19 cellular contexts compared by ENCODE assay signal in genomic region chr6:73248192-73248898, GRCh38. TPM values are rescaled to one million over a fixed set of nuclear protein-coding genes. Genes with fewer than 3 reads are reported as not detected.
"Had no signal": no experiment of that assay in that cellular context is flagged by ENCODE, and none has a peak within 500 bp of the region (broad histone marks: within the 10 kb centered on the region; RNA-seq: fewer than 3 reads in every experiment).

No MANE protein-coding gene starts in this region.

- H3K9me3 ChIP-seq: esophagus muscularis mucosa, psoas muscle, sigmoid colon, spleen, upper lobe of left lung had no signal

- H3K4me3 ChIP-seq: coronary artery, esophagus muscularis mucosa, hepatocyte, psoas muscle, sigmoid colon, spleen, upper lobe of left lung had no signal

- H3K27ac ChIP-seq: brain microvascular endothelial cell, coronary artery, esophagus muscularis mucosa, hepatocyte, psoas muscle, sigmoid colon, spleen, upper lobe of left lung had no signal

- H3K4me1 ChIP-seq: esophagus muscularis mucosa, psoas muscle, sigmoid colon, spleen, upper lobe of left lung had no signal

- H3K4me3 Mint-ChIP-seq: activated naive CD8-positive, alpha-beta T cell treated with anti-CD3 and anti-CD28 coated beads, Interleukin-2, amount 10 ng/mL, durations not matched to agents 7 days and 5 days; activated T-helper 1 cell treated with anti-CD3 and anti-CD28 coated beads, Interleukin-12 subunit alpha, Interleukin-12 subunit beta, Interleukin-2, Interleukin-4 antibody, amounts not matched to agents 30 ng/mL and 10 ng/mL and 1 ng/mL, durations not matched to agents 14 hours and 24 hours and 36 hours; central memory CD8-positive, alpha-beta T cell; natural killer cell; stimulated activated naive CD8-positive, alpha-beta T cell treated with anti-CD3 and anti-CD28 coated beads, Interleukin-15, amount 100 ng/mL, for 72 hours had no signal

- H3K27me3 ChIP-seq: brain microvascular endothelial cell, esophagus muscularis mucosa, hepatocyte, sigmoid colon, upper lobe of left lung had no signal

- H3K4me1 Mint-ChIP-seq: activated naive CD8-positive, alpha-beta T cell treated with anti-CD3 and anti-CD28 coated beads, Interleukin-2, amount 10 ng/mL, durations not matched to agents 7 days and 5 days; central memory CD8-positive, alpha-beta T cell; natural killer cell; stimulated activated naive CD8-positive, alpha-beta T cell treated with anti-CD3 and anti-CD28 coated beads, Interleukin-15, amount 100 ng/mL, for 72 hours had no signal

- DNase-seq: activated CD4-positive, CD25-positive, alpha-beta regulatory T cell treated with anti-CD3 and anti-CD28 coated beads, Interleukin-2, amount 50 U/mL, for 72 hours; activated naive CD8-positive, alpha-beta T cell treated with anti-CD3 and anti-CD28 coated beads, Interleukin-2, amount 10 ng/mL, durations not matched to agents 7 days and 5 days; anterior cingulate cortex; brain microvascular endothelial cell; left ventricle myocardium superior; mesendoderm; natural killer cell; nucleus accumbens; psoas muscle; sigmoid colon; spleen; stimulated activated naive CD8-positive, alpha-beta T cell treated with anti-CD3 and anti-CD28 coated beads, Interleukin-15, amount 100 ng/mL, for 72 hours; T-helper 9 cell; upper lobe of left lung had no signal

- H3K27ac Mint-ChIP-seq: activated naive CD8-positive, alpha-beta T cell treated with anti-CD3 and anti-CD28 coated beads, Interleukin-2, amount 10 ng/mL, durations not matched to agents 7 days and 5 days; activated T-helper 1 cell treated with anti-CD3 and anti-CD28 coated beads, Interleukin-12 subunit alpha, Interleukin-12 subunit beta, Interleukin-2, Interleukin-4 antibody, amounts not matched to agents 30 ng/mL and 10 ng/mL and 1 ng/mL, durations not matched to agents 14 hours and 24 hours and 36 hours; natural killer cell; stimulated activated naive CD8-positive, alpha-beta T cell treated with anti-CD3 and anti-CD28 coated beads, Interleukin-15, amount 100 ng/mL, for 72 hours had no signal

- H3K36me3 ChIP-seq: brain microvascular endothelial cell, esophagus muscularis mucosa, sigmoid colon, spleen, upper lobe of left lung had no signal

- H3K36me3 Mint-ChIP-seq: activated naive CD8-positive, alpha-beta T cell treated with anti-CD3 and anti-CD28 coated beads, Interleukin-2, amount 10 ng/mL, durations not matched to agents 7 days and 5 days; natural killer cell had no signal

- ATAC-seq: left ventricle myocardium superior; natural killer cell; psoas muscle; stimulated activated naive CD8-positive, alpha-beta T cell treated with anti-CD3 and anti-CD28 coated beads, Interleukin-15, amount 100 ng/mL, for 72 hours had no signal

- H3K9me3 Mint-ChIP-seq: activated naive CD8-positive, alpha-beta T cell treated with anti-CD3 and anti-CD28 coated beads, Interleukin-2, amount 10 ng/mL, durations not matched to agents 7 days and 5 days; activated T-helper 1 cell treated with anti-CD3 and anti-CD28 coated beads, Interleukin-12 subunit alpha, Interleukin-12 subunit beta, Interleukin-2, Interleukin-4 antibody, amounts not matched to agents 30 ng/mL and 10 ng/mL and 1 ng/mL, durations not matched to agents 14 hours and 24 hours and 36 hours; central memory CD8-positive, alpha-beta T cell; natural killer cell; stimulated activated naive CD8-positive, alpha-beta T cell treated with anti-CD3 and anti-CD28 coated beads, Interleukin-15, amount 100 ng/mL, for 72 hours had no signal

RNA-seq across cellular contexts. Expression of gene KHDC1L, which starts 23.0 kb away (rescaled TPM):
- total RNA-seq: activated naive CD8-positive, alpha-beta T cell treated with anti-CD3 and anti-CD28 coated beads, Interleukin-2, amount 10 ng/mL, durations not matched to agents 7 days and 5 days; activated T-helper 1 cell treated with anti-CD3 and anti-CD28 coated beads, Interleukin-12 subunit alpha, Interleukin-12 subunit beta, Interleukin-2, Interleukin-4 antibody, amounts not matched to agents 30 ng/mL and 10 ng/mL and 1 ng/mL, durations not matched to agents 14 hours and 24 hours and 36 hours; hepatocyte; left ventricle myocardium superior; psoas muscle; sigmoid colon; spleen; upper lobe of left lung had no signal
